21 cellular contexts compared by ENCODE assay signal in the genomic region with DNA sequence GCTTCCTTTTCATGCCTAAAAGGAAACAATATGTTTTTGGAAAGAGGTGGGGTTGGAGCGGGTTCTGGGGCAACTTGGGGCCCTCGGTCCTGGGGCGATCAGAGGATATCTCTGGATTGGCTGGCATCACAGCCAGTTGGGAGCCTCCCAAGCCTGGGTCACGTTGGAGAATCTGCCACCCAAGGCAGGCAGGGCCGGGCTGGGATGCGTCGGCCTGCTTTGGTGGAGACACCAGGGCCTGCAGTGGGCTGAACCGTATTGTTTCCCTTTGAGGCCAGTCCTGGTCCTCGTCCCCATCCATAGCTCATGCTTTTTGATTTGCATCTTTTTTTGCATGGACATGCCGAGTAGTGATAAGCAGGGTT.
DNase-seq lines count a peak whose midpoint lies in the region; ATAC-seq and TF ChIP-seq lines count a peak whose summit lies in the region.
"Had no signal": no experiment of that assay in that cellular context is flagged by ENCODE, and none has a peak within 500 bp of the region (broad histone marks: within the 10 kb centered on the region; RNA-seq: fewer than 3 reads in every experiment).

No MANE protein-coding gene starts in this region.

- peak overlapping the region in 2 of 3 experiments; percentile 38 to 49 for H3K27ac Mint-ChIP-seq in nephron
- H3K27ac Mint-ChIP-seq in activated T-helper 1 cell treated with anti-CD3 and anti-CD28 coated beads, Interleukin-12 subunit alpha, Interleukin-12 subunit beta, Interleukin-2, Interleukin-4 antibody, amounts not matched to agents 30 ng/mL and 10 ng/mL and 1 ng/mL, durations not matched to agents 14 hours and 24 hours and 36 hours = no peak overlapping the region
- no peak overlapping the region for H3K27ac Mint-ChIP-seq in activated CD4-positive, alpha-beta T cell treated with anti-CD3 and anti-CD28 coated beads, Interleukin-2, amount 10 ng/mL, durations not matched to agents 24 days and 14 days
- H3K27ac Mint-ChIP-seq: CD4-positive, CD25-positive, alpha-beta regulatory T cell had no signal

- intact Hi-C loops in left ventricle myocardium superior (cut with micrococcal nuclease) = no loop called here
- intact Hi-C loops in gastrocnemius medialis (cut with DNase I; ENCODE audit: low total_unique reads) = no loop called here
- intact Hi-C loops in activated T-helper 1 cell treated with anti-CD3 and anti-CD28 coated beads, Interleukin-12 subunit alpha, Interleukin-12 subunit beta, Interleukin-2, Interleukin-4 antibody, amounts not matched to agents 30 ng/mL and 10 ng/mL and 1 ng/mL, durations not matched to agents 14 hours and 24 hours and 36 hours (cut with micrococcal nuclease) = no loop called here
- intact Hi-C loops in activated CD4-positive, alpha-beta T cell treated with anti-CD3 and anti-CD28 coated beads, Interleukin-2, amount 10 ng/mL, durations not matched to agents 24 days and 14 days (cut with micrococcal nuclease) = no loop called here

- no peak for TF ChIP-seq CTCF in right atrium auricular region (IDR thresholded peaks at IDR 0.05)
- TF ChIP-seq CTCF in RWPE2 (IDR thresholded peaks at IDR 0.05; ENCODE audit: poor library complexity, severe bottlenecking) = no peak
- no peak for TF ChIP-seq CTCF in nephron (IDR thresholded peaks at IDR 0.05; ENCODE audit: unreplicated experiment in 3 of 3)
- TF ChIP-seq CTCF in gastrocnemius medialis (IDR thresholded peaks at IDR 0.05 in 4 of 5, conservative IDR thresholded peaks at IDR 0.05 in 1 of 5) = no peak

- ATAC-seq in left ventricle myocardium superior (no peak), RWPE2 (ENCODE audit: low read depth) (no peak), gastrocnemius medialis (peak in 1 of 2 donors; percentile 3), GM19023 (IDR thresholded peaks at IDR 0.05; ENCODE audit: unreplicated experiment) (no peak)
- ATAC-seq: Panc1 had no signal

- DNase-seq in left ventricle myocardium superior (peak; percentile 26), right atrium auricular region (ENCODE audit: low spot score) (no peak), RWPE2 (ENCODE audit: low spot score) (peak; percentile 40), gastrocnemius medialis (no peak)
- DNase-seq in activated T-helper 1 cell treated with anti-CD3 and anti-CD28 coated beads, Interleukin-12 subunit alpha, Interleukin-12 subunit beta, Interleukin-2, Interleukin-4 antibody, amounts not matched to agents 30 ng/mL and 10 ng/mL and 1 ng/mL, durations not matched to agents 14 hours and 24 hours and 36 hours (ENCODE audit: low spot score) = no peak
- DNase-seq in activated CD4-positive, alpha-beta T cell treated with anti-CD3 and anti-CD28 coated beads, Interleukin-2, amount 10 ng/mL, durations not matched to agents 24 days and 14 days = no peak
- DNase-seq: CD4-positive, CD25-positive, alpha-beta regulatory T cell; DMS153; MV-4-11; NCI-H1105; NCI-H1436 treated with DMSO at 0.1 percent for 48 hours; NCI-H187 treated with DMSO at 0.1 percent for 48 hours; NCI-H2107; NCI-H446; NCI-H524 treated with DMSO at 0.1 percent for 48 hours had no signal

- H3K36me3 ChIP-seq in right atrium auricular region = peaks cover 3% of the 10 kb centered on the region
- no peaks in the 10 kb centered on the region for H3K36me3 ChIP-seq in RWPE2 (ENCODE audit: low read depth)
- peaks cover 0 to 6% of the 10 kb centered on the region in 2 donors for H3K36me3 ChIP-seq in gastrocnemius medialis
- H3K36me3 ChIP-seq: BLaER1 had no signal

- H3K27me3 Mint-ChIP-seq in nephron (ENCODE audit: low read depth) = peaks cover 3% of the 10 kb centered on the region
- H3K27me3 Mint-ChIP-seq in activated T-helper 1 cell treated with anti-CD3 and anti-CD28 coated beads, Interleukin-12 subunit alpha, Interleukin-12 subunit beta, Interleukin-2, Interleukin-4 antibody, amounts not matched to agents 30 ng/mL and 10 ng/mL and 1 ng/mL, durations not matched to agents 14 hours and 24 hours and 36 hours (ENCODE audit: insufficient read depth) = no peaks in the 10 kb centered on the region
- no peaks in the 10 kb centered on the region for H3K27me3 Mint-ChIP-seq in activated CD4-positive, alpha-beta T cell treated with anti-CD3 and anti-CD28 coated beads, Interleukin-2, amount 10 ng/mL, durations not matched to agents 24 days and 14 days
- H3K27me3 Mint-ChIP-seq: CD4-positive, CD25-positive, alpha-beta regulatory T cell had no signal

- peaks cover 28% of the 10 kb centered on the region for H3K36me3 Mint-ChIP-seq in nephron (ENCODE audit: low read depth)
- no peaks in the 10 kb centered on the region for H3K36me3 Mint-ChIP-seq in activated T-helper 1 cell treated with anti-CD3 and anti-CD28 coated beads, Interleukin-12 subunit alpha, Interleukin-12 subunit beta, Interleukin-2, Interleukin-4 antibody, amounts not matched to agents 30 ng/mL and 10 ng/mL and 1 ng/mL, durations not matched to agents 14 hours and 24 hours and 36 hours (ENCODE audit: low read depth)
- H3K36me3 Mint-ChIP-seq in activated CD4-positive, alpha-beta T cell treated with anti-CD3 and anti-CD28 coated beads, Interleukin-2, amount 10 ng/mL, durations not matched to agents 24 days and 14 days (ENCODE audit: low read depth) = no peaks in the 10 kb centered on the region

- H3K4me1 Mint-ChIP-seq in nephron = no peaks in the 10 kb centered on the region
- no peaks in the 10 kb centered on the region for H3K4me1 Mint-ChIP-seq in activated T-helper 1 cell treated with anti-CD3 and anti-CD28 coated beads, Interleukin-12 subunit alpha, Interleukin-12 subunit beta, Interleukin-2, Interleukin-4 antibody, amounts not matched to agents 30 ng/mL and 10 ng/mL and 1 ng/mL, durations not matched to agents 14 hours and 24 hours and 36 hours (ENCODE audit: low read depth)
- H3K4me1 Mint-ChIP-seq in activated CD4-positive, alpha-beta T cell treated with anti-CD3 and anti-CD28 coated beads, Interleukin-2, amount 10 ng/mL, durations not matched to agents 24 days and 14 days = no peaks in the 10 kb centered on the region

- H3K4me3 Mint-ChIP-seq in nephron = no peak overlapping the region
- no peak overlapping the region for H3K4me3 Mint-ChIP-seq in activated T-helper 1 cell treated with anti-CD3 and anti-CD28 coated beads, Interleukin-12 subunit alpha, Interleukin-12 subunit beta, Interleukin-2, Interleukin-4 antibody, amounts not matched to agents 30 ng/mL and 10 ng/mL and 1 ng/mL, durations not matched to agents 14 hours and 24 hours and 36 hours
- no peak overlapping the region for H3K4me3 Mint-ChIP-seq in activated CD4-positive, alpha-beta T cell treated with anti-CD3 and anti-CD28 coated beads, Interleukin-2, amount 10 ng/mL, durations not matched to agents 24 days and 14 days
- H3K4me3 Mint-ChIP-seq: CD4-positive, CD25-positive, alpha-beta regulatory T cell had no signal

- no peak for TF ChIP-seq POLR2A in gastrocnemius medialis (IDR thresholded peaks at IDR 0.05)

- H3K4me3 ChIP-seq in right atrium auricular region = no peak overlapping the region
- H3K4me3 ChIP-seq in RWPE2 (ENCODE audit: severe bottlenecking) = no peak overlapping the region
- H3K4me3 ChIP-seq in gastrocnemius medialis = no peak overlapping the region
- H3K4me3 ChIP-seq: BLaER1, K562 had no signal

- no peaks in the 10 kb centered on the region for H3K27me3 ChIP-seq in right atrium auricular region
- H3K27me3 ChIP-seq in RWPE2 (ENCODE audit: insufficient read depth, poor library complexity, severe bottlenecking) = no peaks in the 10 kb centered on the region
- no peaks in the 10 kb centered on the region for H3K27me3 ChIP-seq in gastrocnemius medialis
- H3K27me3 ChIP-seq: BLaER1 had no signal

- H3K9me3 Mint-ChIP-seq in nephron = no peaks in the 10 kb centered on the region
- H3K9me3 Mint-ChIP-seq in activated T-helper 1 cell treated with anti-CD3 and anti-CD28 coated beads, Interleukin-12 subunit alpha, Interleukin-12 subunit beta, Interleukin-2, Interleukin-4 antibody, amounts not matched to agents 30 ng/mL and 10 ng/mL and 1 ng/mL, durations not matched to agents 14 hours and 24 hours and 36 hours = no peaks in the 10 kb centered on the region
- no peaks in the 10 kb centered on the region for H3K9me3 Mint-ChIP-seq in activated CD4-positive, alpha-beta T cell treated with anti-CD3 and anti-CD28 coated beads, Interleukin-2, amount 10 ng/mL, durations not matched to agents 24 days and 14 days
- H3K9me3 Mint-ChIP-seq: CD4-positive, CD25-positive, alpha-beta regulatory T cell had no signal

- H3K9me3 ChIP-seq in right atrium auricular region (no peaks in the 10 kb centered on the region), RWPE2 (ENCODE audit: severe bottlenecking) (no peaks in the 10 kb centered on the region), gastrocnemius medialis (no peaks in the 10 kb centered on the region)
- H3K9me3 ChIP-seq: BLaER1, SK-N-SH had no signal

- no peaks in the 10 kb centered on the region for H3K4me1 ChIP-seq in right atrium auricular region
- H3K4me1 ChIP-seq in RWPE2 (ENCODE audit: insufficient read depth, poor library complexity, severe bottlenecking) = no peaks in the 10 kb centered on the region
- peaks cover 0 to 9% of the 10 kb centered on the region in 2 donors for H3K4me1 ChIP-seq in gastrocnemius medialis

- H3K27ac ChIP-seq in right atrium auricular region = no peak overlapping the region
- no peak overlapping the region for H3K27ac ChIP-seq in RWPE2 (ENCODE audit: poor library complexity, severe bottlenecking)
- H3K27ac ChIP-seq in gastrocnemius medialis = peak overlapping the region in 3 of 4 donors; percentile 68 to 78 (median 74)
- H3K27ac ChIP-seq: BLaER1 had no signal

- in situ Hi-C loops in gastrocnemius medialis (cut with MboI; ENCODE audit: low sequenced_read_pairs in 4 of 4) = no loop called here

Comparison
In these comparisons a context has a peak if more than half of its experiments do, and no peak if none do; other contexts are left out.
1. DNase-seq: peak in left ventricle myocardium superior (single experiment) and RWPE2 (single experiment); none in right atrium auricular region (single experiment), gastrocnemius medialis (0 of 2), activated T-helper 1 cell treated with anti-CD3 and anti-CD28 coated beads, Interleukin-12 subunit alpha, Interleukin-12 subunit beta, Interleukin-2, Interleukin-4 antibody, amounts not matched to agents 30 ng/mL and 10 ng/mL and 1 ng/mL, durations not matched to agents 14 hours and 24 hours and 36 hours (single experiment) and activated CD4-positive, alpha-beta T cell treated with anti-CD3 and anti-CD28 coated beads, Interleukin-2, amount 10 ng/mL, durations not matched to agents 24 days and 14 days (single experiment).
2. H3K27ac ChIP-seq: peak in gastrocnemius medialis (3 of 4); none in right atrium auricular region (0 of 2) and RWPE2 (single experiment).
3. H3K27ac Mint-ChIP-seq: peak in nephron (2 of 3); none in activated T-helper 1 cell treated with anti-CD3 and anti-CD28 coated beads, Interleukin-12 subunit alpha, Interleukin-12 subunit beta, Interleukin-2, Interleukin-4 antibody, amounts not matched to agents 30 ng/mL and 10 ng/mL and 1 ng/mL, durations not matched to agents 14 hours and 24 hours and 36 hours (single experiment) and activated CD4-positive, alpha-beta T cell treated with anti-CD3 and anti-CD28 coated beads, Interleukin-2, amount 10 ng/mL, durations not matched to agents 24 days and 14 days (single experiment).